In genomic region chr1:37987679-37988078, GRCh38 we compare ENCODE assay signal across 18 cellular contexts. TPM values are rescaled to one million over a fixed set of nuclear protein-coding genes. Genes with fewer than 3 reads are reported as not detected.
DNase-seq lines count a peak whose midpoint lies in the region; ATAC-seq and TF ChIP-seq lines count a peak whose summit lies in the region.
"Had no signal": no experiment of that assay in that cellular context is flagged by ENCODE, and none has a peak within 500 bp of the region (broad histone marks: within the 10 kb centered on the region; RNA-seq: fewer than 3 reads in every experiment).

No MANE protein-coding gene starts in this region.

- H3K27me3 ChIP-seq in Caco-2 (replicated peaks; ENCODE audit: control insufficient read depth, insufficient read depth, low read length) (no peaks in the 10 kb centered on the region), Karpas-422 (ENCODE audit: low read length) (no peaks in the 10 kb centered on the region), right atrium auricular region (no peaks in the 10 kb centered on the region), spleen (replicated peaks in 1 of 7) (no peaks in the 10 kb centered on the region)
- H3K27me3 ChIP-seq: neutrophil, sigmoid colon, transverse colon had no signal

- peak overlapping the region; percentile 83 for H3K4me2 ChIP-seq in Karpas-422 (ENCODE audit: low read depth, low read length, poor library complexity, severe bottlenecking)

- no TSS peak for BruUV-seq in Caco-2 (replicated peaks; lab: Mats Ljungman, UMichigan)

- H3K4me3 ChIP-seq in Caco-2 (ENCODE audit: low read depth, low read length): no peak overlapping the region
- H3K4me3 ChIP-seq in Karpas-422 (ENCODE audit: low read length): 0 out of 2 replicates have a peak overlapping the region, but pooled peaks have one; percentile 100
- no peak overlapping the region for H3K4me3 ChIP-seq in right atrium auricular region
- no peak overlapping the region for H3K4me3 ChIP-seq in spleen
- H3K4me3 ChIP-seq: sigmoid colon had no signal

- intact Hi-C loops in Caco-2 (cut with micrococcal nuclease; ENCODE audit: unreplicated experiment): loop anchor here (5.0 kb wide), 1 partner anchor 110 kb away; no protein-coding TSS in a partner anchor
- intact Hi-C loops in spleen (cut with DNase I; ENCODE audit: low total_unique reads): no loop called here

- H3K27ac Mint-ChIP-seq in Caco-2 (ENCODE audit: unreplicated experiment) (peak overlapping the region; percentile 57), brain (no peak overlapping the region)

- H3K9me3 Mint-ChIP-seq in Caco-2 (ENCODE audit: unreplicated experiment) (no peaks in the 10 kb centered on the region), brain (no peaks in the 10 kb centered on the region)
- H3K9me3 Mint-ChIP-seq: central memory CD8-positive, alpha-beta T cell had no signal

- H3K79me2 ChIP-seq in Karpas-422 (ENCODE audit: low read length): peaks cover 30% of the 10 kb centered on the region

- CTCF ChIA-PET in Caco-2 (lab: Charles Lee): no interaction called here

- H3K4me3 Mint-ChIP-seq in Caco-2 (ENCODE audit: unreplicated experiment) (peak overlapping the region; percentile 53), brain (peak overlapping the region; percentile 95 to 100 (median 97))

- ATAC-seq in GM21526 (IDR thresholded peaks at IDR 0.05; ENCODE audit: low FRiP score, unreplicated experiment): no peak

- H3K27me3 Mint-ChIP-seq in Caco-2 (ENCODE audit: insufficient read depth, unreplicated experiment) (no peaks in the 10 kb centered on the region), brain (peaks cover 6% of the 10 kb centered on the region)
- H3K27me3 Mint-ChIP-seq: central memory CD8-positive, alpha-beta T cell had no signal

- no peak overlapping the region for H2AFZ ChIP-seq in Karpas-422 (ENCODE audit: low read length)

- H4K20me1 ChIP-seq in Karpas-422 (ENCODE audit: insufficient read depth, low read depth, low read length): no peaks in the 10 kb centered on the region

- TF ChIP-seq POLR2A in spleen (IDR thresholded peaks at IDR 0.05): no peak

- H3K36me3 Mint-ChIP-seq in Caco-2 (ENCODE audit: insufficient read depth, unreplicated experiment) (peaks cover 58% of the 10 kb centered on the region), brain (peaks cover 42% of the 10 kb centered on the region)

- peaks cover 5% of the 10 kb centered on the region for H3K4me1 Mint-ChIP-seq in Caco-2 (ENCODE audit: low read depth, unreplicated experiment)
- H3K4me1 Mint-ChIP-seq in brain: peaks cover 23% of the 10 kb centered on the region

- no peaks in the 10 kb centered on the region for H3K9me3 ChIP-seq in Caco-2
- no peaks in the 10 kb centered on the region for H3K9me3 ChIP-seq in Karpas-422 (ENCODE audit: low read length)
- no peaks in the 10 kb centered on the region for H3K9me3 ChIP-seq in right atrium auricular region
- no peaks in the 10 kb centered on the region for H3K9me3 ChIP-seq in spleen
- H3K9me3 ChIP-seq: neutrophil, sigmoid colon, transverse colon had no signal

- 43 to 76% (median 57%) methylated on average over 1 of the region's 1 CpG for WGBS in spleen, 5 donors

- no peaks in the 10 kb centered on the region for H3K9me2 ChIP-seq in Karpas-422 (replicated peaks; ENCODE audit: insufficient read depth, low read length)

- POLR2A ChIA-PET in Caco-2 (lab: Charles Lee): interaction anchor here (0.7 kb wide), 1 partner anchor 24 kb away, joined by 9 read pairs; no protein-coding TSS in a partner anchor

- H3K36me3 ChIP-seq in Caco-2 (ENCODE audit: control insufficient read depth, insufficient read depth, low read length) (peaks cover 1% of the 10 kb centered on the region; the same call in 1 of the 2 replicates), Karpas-422 (ENCODE audit: insufficient read depth, low read length) (peaks cover 34% of the 10 kb centered on the region), right atrium auricular region (peaks cover 57% of the 10 kb centered on the region), spleen (peaks cover 3 to 54% (median 51%) of the 10 kb centered on the region in 6 donors)

- no peak overlapping the region for H3K27ac ChIP-seq in Karpas-422 (ENCODE audit: low read length)
- H3K27ac ChIP-seq in right atrium auricular region: no peak overlapping the region
- no peak overlapping the region for H3K27ac ChIP-seq in spleen
- H3K27ac ChIP-seq: sigmoid colon, SK-N-MC, transverse colon had no signal

- TF ChIP-seq CTCF in Caco-2 (IDR thresholded peaks at IDR 0.05; ENCODE audit: insufficient read depth in 1 of 2, low read depth in 1 of 2, low read length in 1 of 2, severe bottlenecking in 1 of 2, unreplicated experiment in 1 of 2) (no peak), brain (conservative IDR thresholded peaks at IDR 0.05) (no peak), right atrium auricular region (IDR thresholded peaks at IDR 0.05) (no peak), spleen (IDR thresholded peaks at IDR 0.05 in 8 of 11, conservative IDR thresholded peaks at IDR 0.05 in 3 of 11) (no peak)

- peak overlapping the region; percentile 94; the same call in 1 of the 2 replicates for H3K9ac ChIP-seq in Karpas-422 (ENCODE audit: low read length)

- DNase-seq in Caco-2 (peak in 1 of 2 experiments; percentile 45), Karpas-422 (no peak), right atrium auricular region (ENCODE audit: low spot score) (no peak), spleen (no peak)
- DNase-seq: activated CD8-positive, alpha-beta memory T cell treated with anti-CD3 and anti-CD28 coated beads for 24 hours; mammary epithelial cell; NCI-H446 treated with DMSO at 0.1 percent for 48 hours; OCI-M1; sigmoid colon; stimulated activated CD4-positive, alpha-beta T cell treated with anti-CD3 and anti-CD28 coated beads, Interleukin-4, amount 100 ng/mL, for 24 hours; transverse colon had no signal

- H3K4me1 ChIP-seq in Caco-2: peaks cover 9% of the 10 kb centered on the region; the same call in 1 of the 2 replicates
- peaks cover 21% of the 10 kb centered on the region for H3K4me1 ChIP-seq in Karpas-422 (ENCODE audit: low read length)
- peaks cover 0 to 11% of the 10 kb centered on the region in 2 donors for H3K4me1 ChIP-seq in right atrium auricular region
- H3K4me1 ChIP-seq in spleen: peaks cover 12 to 37% (median 24%) of the 10 kb centered on the region in 6 donors

RNA-seq across cellular contexts. Expression of gene SF3A3, which starts 2.1 kb away (rescaled TPM):
- total RNA-seq in Caco-2 (2022) (72.6 and 79.3 TPM in 2 replicates), right atrium auricular region (10 to 100 TPM; 20.4 to 22.1 TPM), spleen (10 to 100 TPM; 44.5 to 64.3 (median 53.6) TPM)
- total RNA-seq in Karpas-422 (2014; rRNA removed; shearing (Covaris generic); ENCODE audit: low replicate concordance): 56.8 and 124 TPM in 2 replicates
- polyA plus RNA-seq in brain (ENCODE audit: insufficient read depth, low read depth, low replicate concordance) (88.2 TPM), spleen (10 to 100 TPM; 19.7 to 24.9 (median 22.1) TPM)

RNA-seq across cellular contexts. Expression of gene FHL3, which starts 17.6 kb away (rescaled TPM):
- total RNA-seq in Caco-2 (2022) (11.8 and 11.9 TPM in 2 replicates), right atrium auricular region (10 to 100 TPM in 1 of 2 donors, 1 to 10 TPM in 1; 8.0 to 16.0 TPM), spleen (10 to 100 TPM; 13.0 to 39.9 (median 19.5) TPM)
- 4.6 and 10.7 TPM in 2 replicates for total RNA-seq in Karpas-422 (2014; rRNA removed; shearing (Covaris generic); ENCODE audit: low replicate concordance)
- polyA plus RNA-seq in brain (ENCODE audit: insufficient read depth, low read depth, low replicate concordance) (12.8 TPM), spleen (10 to 100 TPM in 1 of 3 donors, 1 to 10 TPM in 2; 8.6 to 14.0 (median 9.3) TPM)

RNA-seq across cellular contexts. Expression of gene UTP11, which starts 24.9 kb away (rescaled TPM):
- total RNA-seq in Caco-2 (2022) (29.1 and 33.2 TPM in 2 replicates), right atrium auricular region (10 to 100 TPM; 29.2 to 53.7 TPM), spleen (10 to 100 TPM; 19.2 to 51.4 (median 23.7) TPM)
- total RNA-seq in Karpas-422 (2014; rRNA removed; shearing (Covaris generic); ENCODE audit: low replicate concordance): 27.3 and 31.1 TPM in 2 replicates
- polyA plus RNA-seq in brain (ENCODE audit: insufficient read depth, low read depth, low replicate concordance) (29.6 TPM), spleen (10 to 100 TPM; 12.5 to 21.0 (median 20.6) TPM)

RNA-seq across cellular contexts. Expression of gene INPP5B, which starts 40.8 kb away (rescaled TPM):
- 15.8 and 18.8 TPM in 2 replicates for total RNA-seq in Caco-2 (2022)
- 45.7 and 47.0 TPM in 2 replicates for total RNA-seq in Karpas-422 (2014; rRNA removed; shearing (Covaris generic); ENCODE audit: low replicate concordance)
- polyA plus RNA-seq in brain (ENCODE audit: insufficient read depth, low read depth, low replicate concordance): 8.8 TPM
- total RNA-seq in right atrium auricular region: 10 to 100 TPM; 13.2 to 16.7 TPM
- 10 to 100 TPM; 31.0 to 70.7 (median 45.0) TPM for total RNA-seq in spleen
- 10 to 100 TPM; 11.4 to 27.5 (median 19.0) TPM for polyA plus RNA-seq in spleen

RNA-seq across cellular contexts. Expression of gene POU3F1, which starts 58.9 kb away (rescaled TPM):
- total RNA-seq in Caco-2 (2022) (not detected in 2 replicates), right atrium auricular region (not detected), spleen (under 1 TPM in 4 of 7 donors, not detected in 3; 0.17 to 0.60 (median 0.30) TPM)
- 0.07 TPM in 1 of 2 replicates, not detected in the other for total RNA-seq in Karpas-422 (2014; rRNA removed; shearing (Covaris generic); ENCODE audit: low replicate concordance)
- polyA plus RNA-seq in brain (ENCODE audit: insufficient read depth, low read depth, low replicate concordance) (0.81 TPM), spleen (under 1 TPM; 0.07 to 0.38 (median 0.08) TPM)
- total RNA-seq: LHCN-M2, sigmoid colon, transverse colon had no signal
- polyA plus RNA-seq: BJ had no signal
